ENCODE assay signal across 2 cellular contexts in the genomic region with DNA sequence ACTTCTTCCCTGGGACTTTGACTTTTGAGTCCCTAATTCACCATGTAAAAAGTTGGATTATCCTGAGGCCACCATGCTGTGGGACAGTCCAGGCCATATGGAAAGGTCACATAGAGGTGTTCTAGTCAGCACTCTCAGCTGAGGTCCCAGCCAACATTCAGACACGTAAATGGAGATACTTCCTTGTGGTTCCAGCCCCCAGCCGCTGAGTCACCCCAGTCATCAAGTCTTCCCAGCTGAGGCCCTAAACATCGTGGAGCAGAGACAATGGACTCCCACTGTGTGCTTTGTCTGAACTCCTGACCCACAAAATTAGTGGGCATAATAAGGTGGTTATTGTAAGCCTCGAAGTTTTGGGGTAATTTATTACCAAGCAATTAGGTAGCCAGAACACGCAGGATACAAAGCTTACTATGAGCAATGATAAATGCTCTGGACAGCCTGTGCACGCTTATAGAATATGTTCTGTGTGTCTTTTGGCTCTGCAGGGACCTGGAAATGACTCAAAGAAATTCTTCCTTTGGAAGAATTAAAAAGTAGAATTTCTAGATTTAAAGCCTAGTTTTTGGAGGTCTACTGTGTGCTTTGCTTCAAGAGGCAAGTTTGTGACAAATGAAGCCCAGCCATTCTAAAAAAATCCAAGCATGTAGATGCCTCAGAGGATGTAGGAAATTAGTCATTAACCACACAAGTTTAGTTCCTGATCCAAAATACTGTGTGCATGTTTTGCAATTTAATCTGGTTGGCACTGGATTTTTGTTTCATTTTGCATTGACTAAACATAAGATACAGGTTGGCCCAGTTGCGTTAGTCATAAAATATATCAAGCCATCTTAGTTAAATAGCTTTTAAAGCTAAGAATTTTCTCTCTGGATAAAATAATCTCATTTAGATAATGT.
TF ChIP-seq lines count a peak whose summit lies in the region.

No MANE protein-coding gene starts in this region.

TF ChIP-seq in IMR-90, 13 proteins besides CTCF, POLR2A, EP300 and RAD21:
- TF ChIP-seq FOS (IDR thresholded peaks at IDR 0.05; ENCODE audit: low read depth, low read length) (peak; percentile 46; the same call in 1 of the 2 replicates), BHLHE40 (IDR thresholded peaks at IDR 0.05; ENCODE audit: low read depth, low read length) (no peak), SMC3 (IDR thresholded peaks at IDR 0.05; ENCODE audit: low read depth, low read length) (0 out of 2 replicates have a peak, but pooled peaks have one; percentile 8), CEBPB (IDR thresholded peaks at IDR 0.05; ENCODE audit: low read depth, low read length) (peak; percentile 89)
- TF ChIP-seq, protein P1, sequence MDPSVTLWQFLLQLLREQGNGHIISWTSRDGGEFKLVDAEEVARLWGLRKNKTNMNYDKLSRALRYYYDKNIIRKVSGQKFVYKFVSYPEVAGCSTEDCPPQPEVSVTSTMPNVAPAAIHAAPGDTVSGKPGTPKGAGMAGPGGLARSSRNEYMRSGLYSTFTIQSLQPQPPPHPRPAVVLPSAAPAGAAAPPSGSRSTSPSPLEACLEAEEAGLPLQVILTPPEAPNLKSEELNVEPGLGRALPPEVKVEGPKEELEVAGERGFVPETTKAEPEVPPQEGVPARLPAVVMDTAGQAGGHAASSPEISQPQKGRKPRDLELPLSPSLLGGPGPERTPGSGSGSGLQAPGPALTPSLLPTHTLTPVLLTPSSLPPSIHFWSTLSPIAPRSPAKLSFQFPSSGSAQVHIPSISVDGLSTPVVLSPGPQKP (IDR thresholded peaks at IDR 0.05; ENCODE audit: borderline replicate concordance, low read depth, low read length): no peak

TF ChIP-seq in HEK293T, 16 proteins besides CTCF, POLR2A, EP300 and RAD21:
- TF ChIP-seq BHLHE40 (IDR thresholded peaks at IDR 0.05; ENCODE audit: borderline replicate concordance) (no peak), CTBP1 (IDR thresholded peaks at IDR 0.05; ENCODE audit: borderline replicate concordance) (no peak), NFRKB (IDR thresholded peaks at IDR 0.05) (no peak), SP1 (IDR thresholded peaks at IDR 0.05) (no peak), LEF1 (IDR thresholded peaks at IDR 0.05; ENCODE audit: borderline replicate concordance) (no peak), TARDBP (IDR thresholded peaks at IDR 0.05) (no peak), FOXM1 (IDR thresholded peaks at IDR 0.05; ENCODE audit: borderline replicate concordance) (no peak), FOXK2 (IDR thresholded peaks at IDR 0.05) (no peak)
